ENCODE assay signal across 22 cellular contexts in genomic region chr17:62761884-62762283, GRCh38. TPM values are rescaled to one million over a fixed set of nuclear protein-coding genes. Genes with fewer than 3 reads are reported as not detected.
A peak's percentile ranks its signal among the peaks of the same experiment; 100 is the strongest.
DNase-seq lines count a peak whose midpoint lies in the region; ATAC-seq, FAIRE-seq and TF ChIP-seq lines count a peak whose summit lies in the region.
"Had no signal": no experiment of that assay in that cellular context is flagged by ENCODE, and none has a peak within 500 bp of the region (broad histone marks: within the 10 kb centered on the region; RNA-seq: fewer than 3 reads in every experiment).

No MANE protein-coding gene starts in this region.

- H2AFZ ChIP-seq in GM23338: no peak overlapping the region
- no peak overlapping the region for H2AFZ ChIP-seq in keratinocyte (ENCODE audit: control insufficient read depth, low read length)
- no peak overlapping the region for H2AFZ ChIP-seq in OCI-LY7 (ENCODE audit: low read length)

- no peak for TF ChIP-seq EP300 in stomach (IDR thresholded peaks at IDR 0.05)

- H3K4me3 Mint-ChIP-seq in GM23338: no peak overlapping the region
- H3K4me3 Mint-ChIP-seq: activated naive CD8-positive, alpha-beta T cell treated with anti-CD3 and anti-CD28 coated beads, Interleukin-2, amount 10 ng/mL, durations not matched to agents 7 days and 5 days; activated T-cell treated with anti-CD3 and anti-CD28 coated beads, Interleukin-2, amount 50 U/mL, for 4 hours had no signal

- H3K36me3 ChIP-seq in GM23338 (ENCODE audit: insufficient read depth) (no peaks in the 10 kb centered on the region), keratinocyte (ENCODE audit: control insufficient read depth in 2 of 2, extremely low read depth in 1 of 2, insufficient read depth in 2 of 2, low read length in 2 of 2) (no peaks in the 10 kb centered on the region), stomach (no peaks in the 10 kb centered on the region), OCI-LY7 (ENCODE audit: insufficient read depth, low read length) (no peaks in the 10 kb centered on the region)
- H3K36me3 ChIP-seq: gastroesophageal sphincter, SJSA1 had no signal

- peaks cover 36% of the 10 kb centered on the region for H3K4me1 Mint-ChIP-seq in GM23338
- H3K4me1 Mint-ChIP-seq: activated naive CD8-positive, alpha-beta T cell treated with anti-CD3 and anti-CD28 coated beads, Interleukin-2, amount 10 ng/mL, durations not matched to agents 7 days and 5 days had no signal

- POLR2A ChIA-PET in OCI-LY7 (lab: Charles Lee): no interaction called here

- DNase-seq in GM23338 (ENCODE audit: low spot score): peak; percentile 80
- peak; percentile 88 for DNase-seq in M059J (ENCODE audit: low read depth)
- DNase-seq in T1000 (lab: John Stamatoyannopoulos, UW): peak; percentile 69
- peak; percentile 84 for DNase-seq in keratinocyte (ENCODE audit: low read depth, low spot score)
- DNase-seq in stomach: no peak
- DNase-seq in OCI-LY7 (ENCODE audit: low spot score): no peak
- DNase-seq: activated CD4-positive, alpha-beta T cell treated with anti-CD3 and anti-CD28 coated beads, Interleukin-2, amount 50 U/mL, for 1 hour; activated naive CD8-positive, alpha-beta T cell treated with anti-CD3 and anti-CD28 coated beads, Interleukin-2, amount 10 ng/mL, durations not matched to agents 7 days and 5 days; activated T-cell treated with anti-CD3 and anti-CD28 coated beads, Interleukin-2, amount 50 U/mL, for 4 hours; central memory CD4-positive, alpha-beta T cell; kidney; NCI-H187 treated with DMSO at 0.1 percent for 48 hours; NK-92 treated with Interleukin-12 subunit alpha and Interleukin-12 subunit beta, amount 100 ng/mL, for 24 hours; stimulated activated naive CD4-positive, alpha-beta T cell treated with Interleukin-2 at 50 U/mL for 16 hours; T-helper 9 cell had no signal

- H3K27ac ChIP-seq in GM23338 (ENCODE audit: low read depth): no peak overlapping the region
- H3K27ac ChIP-seq in keratinocyte (ENCODE audit: control insufficient read depth, insufficient read depth, low read length): no peak overlapping the region
- H3K27ac ChIP-seq in stomach: no peak overlapping the region
- no peak overlapping the region for H3K27ac ChIP-seq in OCI-LY7 (ENCODE audit: low read depth, low read length, poor library complexity, severe bottlenecking)
- H3K27ac ChIP-seq: gastroesophageal sphincter, KMS-11, SJSA1, skin epidermis had no signal

- dilution Hi-C loops in keratinocyte (cut with MboI; ENCODE audit: extremely low pct_ligation_motif_present, low sequenced_read_pairs): no loop called here

- H3K4me3 ChIP-seq in GM23338 (no peak overlapping the region), keratinocyte (ENCODE audit: control insufficient read depth in 2 of 3, extremely low read depth in 1 of 3, insufficient read depth in 2 of 3, low read depth in 1 of 3, low read length in 3 of 3) (no peak overlapping the region), stomach (no peak overlapping the region), OCI-LY7 (ENCODE audit: low read depth, low read length, poor library complexity, severe bottlenecking) (no peak overlapping the region)
- H3K4me3 ChIP-seq: gastroesophageal sphincter, SJSA1, skin epidermis had no signal

- H3K9me1 ChIP-seq in keratinocyte (ENCODE audit: control insufficient read depth, extremely low read depth, insufficient read depth, low read length): no peaks in the 10 kb centered on the region

- intact Hi-C loops in stomach (cut with DNase I; ENCODE audit: low total_unique reads) (no loop called here), OCI-LY7 (cut with micrococcal nuclease; ENCODE audit: unreplicated experiment) (no loop called here)

- H3K4me1 ChIP-seq in GM23338 (ENCODE audit: insufficient read depth): peaks cover 17% of the 10 kb centered on the region
- peaks cover 14% of the 10 kb centered on the region for H3K4me1 ChIP-seq in keratinocyte (ENCODE audit: control insufficient read depth, extremely low read depth, insufficient read depth, low read length)
- H3K4me1 ChIP-seq in stomach: peaks cover 0 to 10% (median 5%) of the 10 kb centered on the region in 4 donors
- no peaks in the 10 kb centered on the region for H3K4me1 ChIP-seq in OCI-LY7 (ENCODE audit: insufficient read depth, low read length, poor library complexity, severe bottlenecking)
- H3K4me1 ChIP-seq: gastroesophageal sphincter had no signal

- CTCF ChIA-PET in OCI-LY7 (lab: Charles Lee; ENCODE audit: unreplicated experiment): no interaction called here

- TF ChIP-seq POLR2A in stomach (IDR thresholded peaks at IDR 0.05): no peak

- WGBS in stomach, 5 donors: 60 to 71% (median 69%) methylated on average over 7 of the region's 7 CpGs

- peaks cover 3% of the 10 kb centered on the region for H3K27me3 Mint-ChIP-seq in GM23338 (ENCODE audit: insufficient read depth, low read depth, poor library complexity)

- H4K20me1 ChIP-seq in GM23338 (replicated peaks; ENCODE audit: insufficient read depth) (no peaks in the 10 kb centered on the region), keratinocyte (ENCODE audit: control insufficient read depth, extremely low read depth, insufficient read depth, low read length) (no peaks in the 10 kb centered on the region), OCI-LY7 (ENCODE audit: insufficient read depth, low read length) (no peaks in the 10 kb centered on the region)

- H3K9me3 ChIP-seq in keratinocyte (ENCODE audit: control insufficient read depth, low read depth, low read length) (no peaks in the 10 kb centered on the region), stomach (no peaks in the 10 kb centered on the region), OCI-LY7 (ENCODE audit: low read length) (no peaks in the 10 kb centered on the region)
- H3K9me3 ChIP-seq: gastroesophageal sphincter, SJSA1 had no signal

- no peaks in the 10 kb centered on the region for H3K9me3 Mint-ChIP-seq in GM23338
- H3K9me3 Mint-ChIP-seq: activated naive CD8-positive, alpha-beta T cell treated with anti-CD3 and anti-CD28 coated beads, Interleukin-2, amount 10 ng/mL, durations not matched to agents 7 days and 5 days; activated T-cell treated with anti-CD3 and anti-CD28 coated beads, Interleukin-2, amount 50 U/mL, for 4 hours had no signal

- no peaks in the 10 kb centered on the region for H3K27me3 ChIP-seq in GM23338 (ENCODE audit: insufficient read depth)
- no peaks in the 10 kb centered on the region for H3K27me3 ChIP-seq in keratinocyte (ENCODE audit: control insufficient read depth, extremely low read depth, insufficient read depth, low read length)
- peaks cover 0 to 5% (median 0%) of the 10 kb centered on the region in 3 donors for H3K27me3 ChIP-seq in stomach
- H3K27me3 ChIP-seq: gastroesophageal sphincter, SJSA1 had no signal

- peak overlapping the region; percentile 43; the same call in 1 of the 2 replicates for H3K27ac Mint-ChIP-seq in GM23338
- H3K27ac Mint-ChIP-seq: activated naive CD8-positive, alpha-beta T cell treated with anti-CD3 and anti-CD28 coated beads, Interleukin-2, amount 10 ng/mL, durations not matched to agents 7 days and 5 days had no signal

- H3K36me3 Mint-ChIP-seq in GM23338 (ENCODE audit: low read depth): no peaks in the 10 kb centered on the region
- H3K36me3 Mint-ChIP-seq: activated naive CD8-positive, alpha-beta T cell treated with anti-CD3 and anti-CD28 coated beads, Interleukin-2, amount 10 ng/mL, durations not matched to agents 7 days and 5 days had no signal

- TF ChIP-seq CTCF in GM23338 (conservative IDR thresholded peaks at IDR 0.05; ENCODE audit: low read depth in 2 of 2) (no peak), keratinocyte (optimal IDR thresholded peaks at IDR 0.05 in 1 of 3, IDR thresholded peaks at IDR 0.05 in 1 of 3, conservative IDR thresholded peaks at IDR 0.05 in 1 of 3; ENCODE audit: extremely low read depth in 1 of 3, insufficient read depth in 2 of 3, low read length in 3 of 3) (no peak), stomach (IDR thresholded peaks at IDR 0.05) (no peak), OCI-LY7 (conservative IDR thresholded peaks at IDR 0.05; ENCODE audit: low read length) (no peak)

- FAIRE-seq in keratinocyte (lab: Jason Lieb, UNC): peak; percentile 99
- FAIRE-seq: kidney had no signal

- H3K9me2 ChIP-seq in GM23338 (ENCODE audit: insufficient read depth) (no peaks in the 10 kb centered on the region), OCI-LY7 (ENCODE audit: insufficient read depth, low read length) (no peaks in the 10 kb centered on the region)

- H3K4me2 ChIP-seq in GM23338: no peak overlapping the region
- H3K4me2 ChIP-seq in keratinocyte (ENCODE audit: control insufficient read depth, extremely low read depth, insufficient read depth, low read depth, low read length): peak overlapping the region; percentile 34
- no peak overlapping the region for H3K4me2 ChIP-seq in OCI-LY7 (ENCODE audit: low read length)
- H3K4me2 ChIP-seq: KMS-11 had no signal

- BruUV-seq in OCI-LY7 (replicated peaks; lab: Mats Ljungman, UMichigan): no TSS peak

- 0 out of 2 replicates have a peak, but pooled peaks cover 3% of the 10 kb centered on the region for H3F3A ChIP-seq in GM23338 (replicated peaks; ENCODE audit: low read depth)

- ATAC-seq in GM23338 (peak; percentile 97), HG02571 (IDR thresholded peaks at IDR 0.05; ENCODE audit: unreplicated experiment) (no peak), HG03196 (IDR thresholded peaks at IDR 0.05; ENCODE audit: unreplicated experiment) (no peak)
- ATAC-seq: activated T-cell treated with anti-CD3 and anti-CD28 coated beads, Interleukin-2, amount 50 U/mL, for 4 hours; gastroesophageal sphincter had no signal

- no peak overlapping the region for H3K9ac ChIP-seq in keratinocyte (ENCODE audit: control insufficient read depth, extremely low read depth, insufficient read depth, low read length)
- H3K9ac ChIP-seq: KMS-11 had no signal

- no peaks in the 10 kb centered on the region for H3K79me2 ChIP-seq in GM23338 (replicated peaks; ENCODE audit: insufficient read depth)
- H3K79me2 ChIP-seq in keratinocyte (ENCODE audit: control insufficient read depth, insufficient read depth, low read length): no peaks in the 10 kb centered on the region
- H3K79me2 ChIP-seq in OCI-LY7 (ENCODE audit: insufficient read depth, low read depth, low read length): no peaks in the 10 kb centered on the region

RNA-seq across cellular contexts. Expression of gene MARCHF10, which starts 46.2 kb away (rescaled TPM):
- not detected in 2 replicates for total RNA-seq in GM23338 (2014; rRNA removed; shearing (Covaris generic))
- 0.50 and 0.59 TPM in 2 replicates for polyA plus RNA-seq in GM23338 (2016; fragmentation: Nextera tagmentation; extraction: Ambion mirVana)
- total RNA-seq in M059J (2014; rRNA removed; shearing (Covaris generic)): 0.05 TPM in 1 of 2 replicates, not detected in the other
- polyA plus RNA-seq in keratinocyte: not detected in 3 replicates
- polyA plus RNA-seq in keratinocyte (2011; ENCODE audit: low read depth): not detected
- not detected in 2 replicates for polyA plus RNA-seq in keratinocyte (2011; cell fraction: cytosol; rRNA removed)
- not detected in 2 replicates for polyA plus RNA-seq in keratinocyte (2011; cell fraction: nucleus; rRNA removed)
- polyA plus RNA-seq in keratinocyte (2012; ENCODE audit: low replicate concordance): not detected in 2 replicates
- not detected in 3 replicates for polyA minus RNA-seq in keratinocyte
- polyA minus RNA-seq in keratinocyte (2011; cell fraction: cytosol; rRNA and poly(A)+ RNA removed): not detected
- not detected in 2 replicates for polyA minus RNA-seq in keratinocyte (2011; cell fraction: nucleus; rRNA and poly(A)+ RNA removed)
- under 1 TPM in 1 of 5 donors, not detected in 4; 0.89 TPM for total RNA-seq in stomach
- polyA plus RNA-seq in stomach: under 1 TPM in 1 of 3 donors, not detected in 2; 0.31 TPM
- not detected in 2 replicates for total RNA-seq in OCI-LY7 (2014; rRNA removed; shearing (Covaris generic))
- not detected in 2 replicates for total RNA-seq in OCI-LY7 (2022)
- total RNA-seq: activated T-cell treated with anti-CD3 and anti-CD28 coated beads, Interleukin-2, amount 50 U/mL, for 4 hours; osteocyte had no signal

Comparison
In these comparisons a context has a peak if more than half of its experiments do, and no peak if none do; other contexts are left out.
1. DNase-seq: peak in GM23338 (single experiment), M059J (single experiment), T1000 (single experiment) and keratinocyte (single experiment); none in stomach (single experiment) and OCI-LY7 (single experiment).